ENCODE assay signal across 16 cellular contexts in the genomic region with DNA sequence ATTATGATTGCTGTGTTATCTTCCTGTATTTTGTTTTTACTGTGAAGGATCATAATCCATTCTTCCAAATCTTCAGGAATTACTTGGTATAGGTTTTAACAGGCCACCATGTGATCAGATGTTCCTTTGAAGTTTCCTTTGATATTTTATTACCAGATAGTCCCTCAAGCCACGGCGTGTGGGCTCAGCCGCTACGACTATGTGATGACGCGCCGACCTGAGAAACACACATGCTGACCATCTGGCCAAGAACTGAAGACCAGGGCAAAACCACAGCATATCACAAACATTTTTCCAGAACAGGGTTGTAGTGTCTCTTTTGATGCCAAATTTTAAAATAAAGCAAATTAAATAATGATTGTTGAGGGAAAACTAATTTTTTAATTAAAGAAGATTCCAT.
"Had no signal": no experiment of that assay in that cellular context is flagged by ENCODE, and none has a peak within 500 bp of the region (broad histone marks: within the 10 kb centered on the region; RNA-seq: fewer than 3 reads in every experiment).

No MANE protein-coding gene starts in this region.

- H3K27ac ChIP-seq: epithelial cell of prostate, tibial artery, vagina had no signal

- H3K4me3 ChIP-seq: tibial artery, vagina had no signal

- H3K27me3 ChIP-seq: tibial artery, vagina had no signal

- H3K9me3 ChIP-seq: tibial artery, vagina had no signal

- DNase-seq: activated CD4-positive, alpha-beta T cell treated with anti-CD3 and anti-CD28 coated beads, Interleukin-2, amount 50 U/mL, for 48 hours; activated CD4-positive, CD25-positive, alpha-beta regulatory T cell treated with anti-CD3 and anti-CD28 coated beads, Interleukin-2, amount 50 U/mL, for 72 hours; activated CD8-positive, alpha-beta memory T cell treated with anti-CD3 and anti-CD28 coated beads, Interleukin-2, amount 10 ng/mL, durations not matched to agents 7 days and 5 days; activated gamma-delta T cell; activated naive CD8-positive, alpha-beta T cell treated with anti-CD3 and anti-CD28 coated beads for 36 hours; activated T-cell treated with anti-CD3 and anti-CD28 coated beads, Interleukin-2, amount 50 U/mL, for 4 hours; effector CD4-positive, alpha-beta T cell; foreskin melanocyte; naive thymus-derived CD4-positive, alpha-beta T cell; posterior cingulate gyrus; small intestine; tibial artery had no signal

- H3K4me1 ChIP-seq: tibial artery, vagina had no signal

- ATAC-seq: activated CD8-positive, alpha-beta memory T cell treated with anti-CD3 and anti-CD28 coated beads, Interleukin-2, amount 10 ng/mL, durations not matched to agents 7 days and 5 days; activated T-cell treated with anti-CD3 and anti-CD28 coated beads, Interleukin-2, amount 50 U/mL, for 4 hours; naive thymus-derived CD4-positive, alpha-beta T cell; right cardiac atrium; stimulated activated effector memory CD8-positive, alpha-beta T cell treated with anti-CD3 and anti-CD28 coated beads, Interleukin-12 subunit alpha, Interleukin-12 subunit beta, amount 100 ng/mL, for 72 hours had no signal
